ENCODE assay signal across 11 cellular contexts in the genomic region with DNA sequence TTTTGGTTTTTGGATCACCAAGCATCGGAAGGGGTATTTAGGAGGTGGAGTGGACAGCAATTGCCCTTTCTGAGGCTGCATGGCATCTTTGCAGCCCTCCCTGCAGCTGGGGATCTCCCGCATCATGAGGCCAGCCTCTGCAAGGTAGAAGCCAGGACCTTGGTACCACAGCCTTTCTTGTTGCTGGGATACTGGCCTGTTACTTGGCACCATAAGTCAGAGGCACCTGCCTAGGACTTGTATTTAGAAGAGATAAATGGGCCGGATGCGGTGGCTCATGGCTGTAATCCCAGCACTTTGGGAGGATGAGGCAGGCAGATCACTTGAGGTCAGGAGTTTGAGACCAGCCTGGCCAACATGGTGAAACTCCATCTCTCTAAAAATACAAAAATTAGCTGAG. TPM values are rescaled to one million over a fixed set of nuclear protein-coding genes. Genes with fewer than 3 reads are reported as not detected.
"Had no signal": no experiment of that assay in that cellular context is flagged by ENCODE, and none has a peak within 500 bp of the region (broad histone marks: within the 10 kb centered on the region; RNA-seq: fewer than 3 reads in every experiment).

No MANE protein-coding gene starts in this region.

RNA-seq across cellular contexts. Expression of gene MUC13, which starts 23.4 kb away (rescaled TPM):
- total RNA-seq: kidney epithelial cell, lower leg skin, mesothelial cell of epicardium, occipital lobe, osteocyte, skeletal muscle tissue, temporal lobe, tibial nerve, ureter, vagina had no signal
- polyA plus RNA-seq: smooth muscle cell had no signal
